ENCODE assay signal across 25 cellular contexts in genomic region chr18:55900380-55900779, GRCh38.
DNase-seq lines count a peak whose midpoint lies in the region; ATAC-seq and TF ChIP-seq lines count a peak whose summit lies in the region.
"Had no signal": no experiment of that assay in that cellular context is flagged by ENCODE, and none has a peak within 500 bp of the region (broad histone marks: within the 10 kb centered on the region; RNA-seq: fewer than 3 reads in every experiment).

No MANE protein-coding gene starts in this region.

- no peak for ATAC-seq in HG02938 (IDR thresholded peaks at IDR 0.05; ENCODE audit: unreplicated experiment)
- ATAC-seq: K562; left lobe of liver; stimulated activated naive B cell treated with anti-CD40 and anti-IgM and Interleukin-4, amounts not matched to agents 10 μg/mL and 1 μg/mL and 100 μg/mL, for 72 hours had no signal

- TF ChIP-seq CTCF in choroid plexus epithelial cell (conservative IDR thresholded peaks at IDR 0.05; ENCODE audit: low read depth, low read length) (no peak), retinal pigment epithelial cell (conservative IDR thresholded peaks at IDR 0.05; ENCODE audit: low read depth, low read length) (no peak)

- peak; percentile 82 for DNase-seq in EH (ENCODE audit: low read depth)
- DNase-seq in M059J (ENCODE audit: low read depth): peak; percentile 52
- DNase-seq in choroid plexus epithelial cell (ENCODE audit: low read depth): peak; percentile 83
- peak; percentile 85 for DNase-seq in retinal pigment epithelial cell (ENCODE audit: low read depth)
- no peak for DNase-seq in HUDEP-2 (lab: John Stamatoyannopoulos, UW; ENCODE audit: unreplicated experiment in 76 of 76)
- no peak for DNase-seq in NCI-H1436 treated with DMSO at 0.1 percent for 48 hours (lab: John Stamatoyannopoulos, UW)
- DNase-seq in effector CD4-positive, alpha-beta T cell: no peak
- DNase-seq: activated CD8-positive, alpha-beta memory T cell treated with anti-CD3 and anti-CD28 coated beads, Interleukin-2, amount 50 U/mL, for 48 hours; activated naive CD8-positive, alpha-beta T cell treated with anti-CD3 and anti-CD28 coated beads, Interleukin-2, amount 10 ng/mL, durations not matched to agents 7 days and 5 days; AML-193; central memory CD4-positive, alpha-beta T cell; DMS79 treated with DMSO at 0.1 percent for 48 hours; midbrain; NCI-H187; NCI-H2227 treated with DMSO at 0.1 percent for 48 hours; NCI-H774; OCI-M1; SJCRH30; stimulated activated CD4-positive, alpha-beta T cell treated with anti-CD3 and anti-CD28 coated beads, Interleukin-1b, Interleukin-23, amount 100 ng/mL, for 48 hours; stimulated activated naive B cell treated with anti-CD40 and anti-IgM and Interleukin-4, amounts not matched to agents 10 μg/mL and 1 μg/mL and 100 μg/mL, for 72 hours had no signal

- H3K4me3 ChIP-seq in choroid plexus epithelial cell (ENCODE audit: low read depth, low read length) (no peak overlapping the region), retinal pigment epithelial cell (ENCODE audit: low read length) (no peak overlapping the region)
- H3K4me3 ChIP-seq: esophagus muscularis mucosa, K562, SJCRH30, thoracic aorta had no signal

Comparison
In these comparisons a context has a peak if more than half of its experiments do, and no peak if none do; other contexts are left out.
1. DNase-seq: peak in EH (single experiment), M059J (single experiment), choroid plexus epithelial cell (single experiment) and retinal pigment epithelial cell (single experiment); none in HUDEP-2 (0 of 76), NCI-H1436 treated with DMSO at 0.1 percent for 48 hours (single experiment) and effector CD4-positive, alpha-beta T cell (single experiment).